In the genomic region with DNA sequence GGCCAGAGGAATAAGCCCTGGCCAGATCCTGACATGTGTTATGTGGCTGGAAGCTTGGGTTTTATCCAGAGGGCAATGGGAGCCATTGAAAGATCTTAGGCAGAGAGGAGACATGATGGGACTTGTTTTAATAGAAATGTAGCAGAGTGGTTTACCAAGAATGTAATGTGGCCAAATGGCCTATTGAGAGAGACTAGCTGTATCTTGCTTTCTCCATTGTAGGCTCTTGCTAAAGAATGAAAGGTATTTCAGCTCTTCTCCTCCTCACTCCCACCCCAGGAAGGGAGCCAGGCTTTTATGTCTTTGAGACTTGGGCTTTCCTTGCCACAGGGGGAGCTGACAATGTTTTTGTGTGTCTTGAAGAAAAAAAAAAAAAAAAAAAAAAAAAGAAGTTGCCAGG, we compare ENCODE assay signal across 19 cellular contexts.
DNase-seq lines count a peak whose midpoint lies in the region; ATAC-seq, FAIRE-seq and TF ChIP-seq lines count a peak whose summit lies in the region.
"Had no signal": no experiment of that assay in that cellular context is flagged by ENCODE, and none has a peak within 500 bp of the region (broad histone marks: within the 10 kb centered on the region; RNA-seq: fewer than 3 reads in every experiment).

No MANE protein-coding gene starts in this region.

- ATAC-seq in GM23338 = peak; percentile 17; the same call in 2 of the 3 replicates
- ATAC-seq: activated T-cell treated with anti-CD3 and anti-CD28 coated beads, Interleukin-2, amount 50 U/mL, for 72 hours; right cardiac atrium had no signal

- H3K27me3 ChIP-seq in GM23338 (ENCODE audit: insufficient read depth) (no peaks in the 10 kb centered on the region), astrocyte (ENCODE audit: insufficient read depth, low read length) (peaks cover 2% of the 10 kb centered on the region), BE2C (no peaks in the 10 kb centered on the region)
- H3K27me3 ChIP-seq: SJCRH30, tibial nerve had no signal

- TF ChIP-seq CTCF in GM23338 (conservative IDR thresholded peaks at IDR 0.05; ENCODE audit: low read depth in 2 of 2) (no peak), astrocyte (IDR thresholded peaks at IDR 0.05; ENCODE audit: insufficient read depth, low read depth, low read length) (no peak), fibroblast of pulmonary artery (IDR thresholded peaks at IDR 0.05; ENCODE audit: low read length, missing control alignments) (no peak), BE2C (IDR thresholded peaks at IDR 0.05; ENCODE audit: low read depth, low read length) (no peak)

- no peaks in the 10 kb centered on the region for H3K36me3 ChIP-seq in GM23338 (ENCODE audit: insufficient read depth)
- no peaks in the 10 kb centered on the region for H3K36me3 ChIP-seq in astrocyte (ENCODE audit: insufficient read depth, low read length)
- H3K36me3 ChIP-seq in BE2C = no peaks in the 10 kb centered on the region
- H3K36me3 ChIP-seq: SJCRH30, tibial nerve had no signal

- H3K79me2 ChIP-seq in GM23338 (replicated peaks; ENCODE audit: insufficient read depth) (0 out of 2 replicates have a peak, but pooled peaks cover 4% of the 10 kb centered on the region), astrocyte (ENCODE audit: insufficient read depth, low read length) (no peaks in the 10 kb centered on the region)

- H3K36me3 Mint-ChIP-seq in GM23338 (ENCODE audit: low read depth) (peaks cover 4% of the 10 kb centered on the region; the same call in 1 of the 3 replicates), astrocyte (ENCODE audit: low read depth, unreplicated experiment) (peaks cover 1% of the 10 kb centered on the region)

- peaks cover 28% of the 10 kb centered on the region for H3K9me2 ChIP-seq in GM23338 (ENCODE audit: insufficient read depth)

- peaks cover 16% of the 10 kb centered on the region for H3K9me3 Mint-ChIP-seq in GM23338
- H3K9me3 Mint-ChIP-seq in astrocyte (ENCODE audit: unreplicated experiment) = peaks cover 18% of the 10 kb centered on the region
- H3K9me3 Mint-ChIP-seq: activated CD4-positive, alpha-beta T cell treated with anti-CD3 and anti-CD28 coated beads, Interleukin-2, amount 10 ng/mL, durations not matched to agents 7 days and 5 days; activated T-cell treated with anti-CD3 and anti-CD28 coated beads, Interleukin-2, amount 50 U/mL, for 72 hours had no signal

- no peak for FAIRE-seq in astrocyte (lab: Jason Lieb, UNC)
- FAIRE-seq: H54 had no signal

- H3K4me3 ChIP-seq in GM23338 (no peak overlapping the region), astrocyte (ENCODE audit: insufficient read depth, low read depth, low read length) (no peak overlapping the region), fibroblast of pulmonary artery (replicated peaks; ENCODE audit: low read depth, low read length) (no peak overlapping the region), BE2C (ENCODE audit: low read depth, low read length) (no peak overlapping the region)
- H3K4me3 ChIP-seq: SJCRH30, tibial nerve had no signal

- peaks cover 17% of the 10 kb centered on the region for H3K27me3 Mint-ChIP-seq in GM23338 (ENCODE audit: insufficient read depth, low read depth, poor library complexity)
- peaks cover 4% of the 10 kb centered on the region for H3K27me3 Mint-ChIP-seq in astrocyte (ENCODE audit: low read depth, unreplicated experiment)

- peaks cover 38% of the 10 kb centered on the region for H3K4me1 Mint-ChIP-seq in GM23338
- peaks cover 34% of the 10 kb centered on the region for H3K4me1 Mint-ChIP-seq in astrocyte (ENCODE audit: low read depth, unreplicated experiment)
- H3K4me1 Mint-ChIP-seq: activated CD4-positive, alpha-beta T cell treated with anti-CD3 and anti-CD28 coated beads, Interleukin-2, amount 10 ng/mL, durations not matched to agents 7 days and 5 days had no signal

- peak; percentile 59 for DNase-seq in GM23338 (ENCODE audit: low spot score)
- DNase-seq in astrocyte (ENCODE audit: low read depth) = peak; percentile 77
- DNase-seq in fibroblast of pulmonary artery (ENCODE audit: low read depth) = peak; percentile 8
- peak; percentile 11 for DNase-seq in renal cortical epithelial cell (ENCODE audit: low read depth)
- no peak for DNase-seq in NCI-H748 treated with DMSO at 0.1 percent for 48 hours (lab: John Stamatoyannopoulos, UW)
- no peak for DNase-seq in NCI-H526 treated with DMSO at 0.1 percent for 48 hours (lab: John Stamatoyannopoulos, UW)
- no peak for DNase-seq in BE2C
- no peak for DNase-seq in stimulated activated CD4-positive, alpha-beta T cell treated with anti-CD3 and anti-CD28 coated beads, Interleukin-4, amount 100 ng/mL, for 4 hours
- DNase-seq: activated CD4-positive, alpha-beta T cell treated with anti-CD3 and anti-CD28 coated beads, Interleukin-2, amount 10 ng/mL, durations not matched to agents 7 days and 5 days; activated T-cell treated with anti-CD3 and anti-CD28 coated beads, Interleukin-2, amount 50 U/mL, for 72 hours; IMR-90; NCI-H1092; right cardiac atrium; stimulated activated CD4-positive, alpha-beta T cell treated with anti-CD3 and anti-CD28 coated beads, Interleukin-2, amount 100 ng/mL, for 48 hours; T-helper 9 cell had no signal

- peaks cover 13% of the 10 kb centered on the region; the same call in 1 of the 2 replicates for H3F3A ChIP-seq in GM23338 (replicated peaks; ENCODE audit: low read depth)

- peaks cover 47% of the 10 kb centered on the region for H3K4me1 ChIP-seq in GM23338 (ENCODE audit: insufficient read depth)
- H3K4me1 ChIP-seq in astrocyte (ENCODE audit: insufficient read depth, low read length) = no peaks in the 10 kb centered on the region
- H3K4me1 ChIP-seq in BE2C = no peaks in the 10 kb centered on the region
- H3K4me1 ChIP-seq: SJCRH30, tibial nerve had no signal

- H3K9ac ChIP-seq in astrocyte (ENCODE audit: low read length) = no peak overlapping the region

- H3K9me3 ChIP-seq in astrocyte (ENCODE audit: insufficient read depth, low read depth, low read length) (peaks cover 5% of the 10 kb centered on the region), BE2C (no peaks in the 10 kb centered on the region)
- H3K9me3 ChIP-seq: SJCRH30, tibial nerve had no signal

- H2AFZ ChIP-seq in GM23338 = no peak overlapping the region
- peak overlapping the region; percentile 57 for H2AFZ ChIP-seq in astrocyte (ENCODE audit: low read depth, low read length)

- H4K20me1 ChIP-seq in GM23338 (replicated peaks; ENCODE audit: insufficient read depth) (no peaks in the 10 kb centered on the region), astrocyte (ENCODE audit: insufficient read depth, low read length) (no peaks in the 10 kb centered on the region)

- H3K27ac ChIP-seq in GM23338 (ENCODE audit: low read depth) (peak overlapping the region; percentile 53; the same call in 1 of the 2 replicates), astrocyte (ENCODE audit: low read depth, low read length) (peak overlapping the region; percentile 4)
- H3K27ac ChIP-seq: SJCRH30, tibial nerve had no signal

- H3K4me3 Mint-ChIP-seq in GM23338 (no peak overlapping the region; the same call in 2 of the 3 replicates), astrocyte (ENCODE audit: unreplicated experiment) (peak overlapping the region; percentile 60)
- H3K4me3 Mint-ChIP-seq: activated CD4-positive, alpha-beta T cell treated with anti-CD3 and anti-CD28 coated beads, Interleukin-2, amount 10 ng/mL, durations not matched to agents 7 days and 5 days; activated T-cell treated with anti-CD3 and anti-CD28 coated beads, Interleukin-2, amount 50 U/mL, for 72 hours; neural crest cell had no signal

- H3K27ac Mint-ChIP-seq in GM23338 (no peak overlapping the region; the same call in 1 of the 2 replicates), astrocyte (ENCODE audit: unreplicated experiment) (peak overlapping the region; percentile 94)
- H3K27ac Mint-ChIP-seq: activated CD4-positive, alpha-beta T cell treated with anti-CD3 and anti-CD28 coated beads, Interleukin-2, amount 10 ng/mL, durations not matched to agents 7 days and 5 days; activated T-cell treated with anti-CD3 and anti-CD28 coated beads, Interleukin-2, amount 50 U/mL, for 72 hours had no signal

- H3K4me2 ChIP-seq in GM23338 (no peak overlapping the region), astrocyte (ENCODE audit: low read length) (no peak overlapping the region)

TF ChIP-seq in GM23338, 12 proteins besides CTCF, POLR2A, EP300 and RAD21 (continues in another document):
- no peak for TF ChIP-seq STAT1 (IDR thresholded peaks at IDR 0.05; ENCODE audit: unreplicated experiment)

Comparison
In these comparisons a context has a peak if more than half of its experiments do, and no peak if none do; other contexts are left out.
1. DNase-seq: peak in GM23338 (single experiment), astrocyte (single experiment), fibroblast of pulmonary artery (single experiment) and renal cortical epithelial cell (single experiment); none in NCI-H748 treated with DMSO at 0.1 percent for 48 hours (single experiment), NCI-H526 treated with DMSO at 0.1 percent for 48 hours (single experiment), BE2C (single experiment) and stimulated activated CD4-positive, alpha-beta T cell treated with anti-CD3 and anti-CD28 coated beads, Interleukin-4, amount 100 ng/mL, for 4 hours (0 of 2).